1 cellular context compared by ENCODE assay signal in genomic region chr6:157768304-157768703, GRCh38.
TF ChIP-seq lines count a peak whose summit lies in the region.

No MANE protein-coding gene starts in this region.

TF ChIP-seq in GM12878, 131 proteins besides CTCF, POLR2A, EP300 and RAD21 (continued from another document):
- TF ChIP-seq ZBTB4 (CRISPR knock-in tag; IDR thresholded peaks at IDR 0.05) (no peak), EGR1 (IDR thresholded peaks at IDR 0.05; ENCODE audit: borderline replicate concordance in 1 of 2, low read depth in 2 of 2, low read length in 2 of 2) (no peak), STAT1 (conservative IDR thresholded peaks at IDR 0.05) (no peak), SMC3 (IDR thresholded peaks at IDR 0.05; ENCODE audit: borderline replicate concordance, low read length) (no peak), BMI1 (IDR thresholded peaks at IDR 0.05; ENCODE audit: borderline replicate concordance) (no peak), NR2F1 (conservative IDR thresholded peaks at IDR 0.05) (no peak), ZBTB11 (CRISPR knock-in tag; IDR thresholded peaks at IDR 0.05) (no peak), ZZZ3 (IDR thresholded peaks at IDR 0.05; ENCODE audit: control insufficient read depth, insufficient read length, low read depth) (no peak), ZNF24 (IDR thresholded peaks at IDR 0.05) (no peak), ZNF274 (IDR thresholded peaks at IDR 0.05; ENCODE audit: insufficient read depth, insufficient read length) (no peak), KDM1A (IDR thresholded peaks at IDR 0.05; ENCODE audit: borderline replicate concordance) (no peak), CREB1 (IDR thresholded peaks at IDR 0.05; ENCODE audit: low read depth) (no peak), RB1 (IDR thresholded peaks at IDR 0.05; ENCODE audit: borderline replicate concordance) (no peak), NBN (IDR thresholded peaks at IDR 0.05) (no peak), SIN3A (IDR thresholded peaks at IDR 0.05; ENCODE audit: low read depth, low read length) (no peak), TBL1XR1 (IDR thresholded peaks at IDR 0.05; ENCODE audit: low read depth, low read length) (peak; percentile 28; the same call in 1 of the 2 replicates), MEF2B (IDR thresholded peaks at IDR 0.05; ENCODE audit: partially characterized antibody, poor library complexity, severe bottlenecking) (peak; percentile 6), BHLHE40 (IDR thresholded peaks at IDR 0.05; ENCODE audit: borderline replicate concordance in 1 of 2, low read depth in 2 of 2, low read length in 1 of 2) (no peak), YY1 (IDR thresholded peaks at IDR 0.05; ENCODE audit: low read depth, low read length) (no peak), FOXM1 (IDR thresholded peaks at IDR 0.05; ENCODE audit: low read depth, low read length) (no peak), RFX5 (IDR thresholded peaks at IDR 0.05; ENCODE audit: low read depth, low read length) (no peak), SRF (IDR thresholded peaks at IDR 0.05; ENCODE audit: low read depth in 2 of 2, low read length in 2 of 2) (no peak), ASH2L (IDR thresholded peaks at IDR 0.05; ENCODE audit: borderline replicate concordance, low read depth) (no peak), SIX5 (IDR thresholded peaks at IDR 0.05; ENCODE audit: low read depth, low read length, severe bottlenecking) (no peak), IKZF1 (conservative IDR thresholded peaks at IDR 0.05) (0 out of 2 replicates have a peak, but pooled peaks have one; percentile 26), ATF3 (IDR thresholded peaks at IDR 0.05; ENCODE audit: borderline replicate concordance, extremely low read depth, low read depth, low read length) (no peak), MXI1 (IDR thresholded peaks at IDR 0.05; ENCODE audit: low read depth, low read length) (no peak), E2F8 (IDR thresholded peaks at IDR 0.05; ENCODE audit: low read depth, partially characterized antibody) (no peak), SUPT20H (IDR thresholded peaks at IDR 0.05; ENCODE audit: borderline replicate concordance, control insufficient read depth, low read depth, low read length) (no peak), ZBED1 (IDR thresholded peaks at IDR 0.05; ENCODE audit: borderline replicate concordance) (no peak), ZNF687 (IDR thresholded peaks at IDR 0.05) (no peak), MTA3 (IDR thresholded peaks at IDR 0.05; ENCODE audit: borderline replicate concordance, low read length) (no peak), SREBF2 (IDR thresholded peaks at IDR 0.05; ENCODE audit: low read length) (no peak), FOXK2 (IDR thresholded peaks at IDR 0.05) (no peak), BCLAF1 (IDR thresholded peaks at IDR 0.05) (no peak)
TF ChIP-seq in GM12878: peak in this region for 6.
